8 cellular contexts compared by ENCODE assay signal in the genomic region with DNA sequence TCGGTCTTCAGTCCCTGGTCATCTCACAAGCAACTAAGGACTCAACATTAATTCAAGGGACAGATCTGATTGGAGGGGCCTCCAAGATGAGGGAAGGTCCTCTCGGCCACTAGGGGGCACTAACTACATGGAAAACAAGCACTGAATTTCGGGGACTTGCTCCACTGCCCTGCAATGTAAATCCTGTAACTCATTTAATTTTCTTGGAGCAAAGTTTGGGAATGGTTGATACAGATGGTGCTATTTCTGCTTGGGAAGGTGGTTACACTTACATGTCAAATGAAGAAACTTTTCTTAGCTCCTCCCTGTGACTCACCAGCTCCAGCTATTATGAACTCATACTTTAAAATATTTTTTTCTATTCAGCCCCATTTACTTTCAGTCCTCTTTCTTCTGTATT.
DNase-seq lines count a peak whose midpoint lies in the region; ATAC-seq lines count a peak whose summit lies in the region.

No MANE protein-coding gene starts in this region.

- H3K36me3 ChIP-seq in iPS DF 6.9 (ENCODE audit: control insufficient read depth, insufficient read depth, low read length): no peaks in the 10 kb centered on the region

- no peaks in the 10 kb centered on the region for H3K27me3 ChIP-seq in iPS DF 6.9 (ENCODE audit: control insufficient read depth, insufficient read depth, low read length)

- H3K4me1 ChIP-seq in iPS DF 6.9 (ENCODE audit: control insufficient read depth, insufficient read depth, low read length): 0 out of 2 replicates have a peak, but pooled peaks cover 1% of the 10 kb centered on the region

- no peak overlapping the region for H3K4me3 ChIP-seq in iPS DF 6.9 (ENCODE audit: low read length)

- no peak for ATAC-seq in HG02588 (IDR thresholded peaks at IDR 0.05; ENCODE audit: unreplicated experiment)

- peak; percentile 22 to 69 (median 54) for DNase-seq in NCI-H1417 (lab: John Stamatoyannopoulos, UW)
- no peak for DNase-seq in NCI-H1417 treated with DMSO at 0.1 percent for 48 hours (lab: John Stamatoyannopoulos, UW)
- peak; percentile 71 for DNase-seq in M059J (ENCODE audit: low read depth)
- peak; percentile 42 for DNase-seq in SKM-1 treated with dmso at 0.1 percent for 144 hours (lab: John Stamatoyannopoulos, UW; ENCODE audit: unreplicated experiment)
- DNase-seq in amniotic stem cell (lab: John Stamatoyannopoulos, UW): peak; percentile 46
- DNase-seq in iPS DF 6.9 (ENCODE audit: low read depth, low spot score): peak; percentile 61
- peak; percentile 1 to 15 for DNase-seq in stimulated activated CD4-positive, alpha-beta T cell treated with anti-CD3 and anti-CD28 coated beads, Interleukin-1b, Interleukin-23, amount 100 ng/mL, for 1 hour (ENCODE audit: low read depth in 2 of 2)

- H3K27ac ChIP-seq in iPS DF 6.9 (ENCODE audit: low read length): no peak overlapping the region

- no peaks in the 10 kb centered on the region for H3K9me3 ChIP-seq in iPS DF 6.9 (ENCODE audit: control insufficient read depth, insufficient read depth, low read length)

- WGBS in iPS DF 6.9 (ENCODE audit: insufficient coverage, insufficient read length): no CpG with 5 or more reads among the region's 3 CpGs
